In genomic region chr1:228272831-228273571, GRCh38 we compare ENCODE assay signal across 22 cellular contexts.
DNase-seq lines count a peak whose midpoint lies in the region; ATAC-seq and TF ChIP-seq lines count a peak whose summit lies in the region.
"Had no signal": no experiment of that assay in that cellular context is flagged by ENCODE, and none has a peak within 500 bp of the region (broad histone marks: within the 10 kb centered on the region; RNA-seq: fewer than 3 reads in every experiment).

No MANE protein-coding gene starts in this region.

- no peaks in the 10 kb centered on the region for H3K9me2 ChIP-seq in PC-9 (ENCODE audit: insufficient read depth)

- CTCF ChIA-PET in PC-9 (lab: Charles Lee) = no interaction called here

- ATAC-seq in stimulated activated effector memory CD8-positive, alpha-beta T cell treated with anti-CD3 and anti-CD28 coated beads, Interleukin-12 subunit alpha, Interleukin-12 subunit beta, amount 100 ng/mL, for 72 hours = no peak
- ATAC-seq in HG02642 (IDR thresholded peaks at IDR 0.05; ENCODE audit: poor library complexity, unreplicated experiment) = no peak
- ATAC-seq: HepG2 had no signal

- intact Hi-C loops in PC-9 (cut with micrococcal nuclease; ENCODE audit: unreplicated experiment) = no loop called here

- peak; percentile 53 for DNase-seq in activated effector memory CD4-positive, alpha-beta T cell treated with anti-CD3 and anti-CD28 coated beads, Interleukin-2, amount 50 U/mL, for 16 hours
- no peak for DNase-seq in activated effector memory CD4-positive, alpha-beta T cell treated with Interleukin-2 at 50 U/mL for 16 hours
- DNase-seq in ecto neural progenitor cell (ENCODE audit: low spot score) (peak; percentile 32), mesenteric fat pad (ENCODE audit: low spot score) (peak; percentile 83), PC-9 (no peak), NCI-H524 treated with DMSO at 0.1 percent for 48 hours (lab: John Stamatoyannopoulos, UW) (no peak)
- peak in 1 of 2 donors; percentile 46 for DNase-seq in stimulated activated effector memory CD8-positive, alpha-beta T cell treated with anti-CD3 and anti-CD28 coated beads, Interleukin-12 subunit alpha, Interleukin-12 subunit beta, amount 100 ng/mL, for 72 hours (ENCODE audit: low spot score in 2 of 2)
- DNase-seq: 8988T; activated CD4-positive, alpha-beta memory T cell treated with anti-CD3 and anti-CD28 coated beads, Interleukin-2, amount 10 ng/mL, durations not matched to agents 7 days and 5 days; activated T-cell treated with anti-CD3 and anti-CD28 coated beads, Interleukin-2, amount 50 U/mL, for 1 hour; brain microvascular endothelial cell; mesenchymal stem cell; NCI-H2081 treated with DMSO at 0.1 percent for 48 hours; NK-92 treated with Interleukin-12 subunit alpha and Interleukin-12 subunit beta, amount 100 ng/mL, for 24 hours; stimulated activated CD4-positive, alpha-beta T cell treated with anti-CD3 and anti-CD28 coated beads, Interleukin-4, amount 100 ng/mL, for 4 hours; WERI-Rb-1 had no signal

- H3K79me2 ChIP-seq in PC-9 (ENCODE audit: low read depth) = no peaks in the 10 kb centered on the region

- no peaks in the 10 kb centered on the region for H3K36me3 Mint-ChIP-seq in stimulated activated effector memory CD8-positive, alpha-beta T cell treated with anti-CD3 and anti-CD28 coated beads, Interleukin-12 subunit alpha, Interleukin-12 subunit beta, amount 100 ng/mL, for 72 hours

- H3K4me1 Mint-ChIP-seq in stimulated activated effector memory CD8-positive, alpha-beta T cell treated with anti-CD3 and anti-CD28 coated beads, Interleukin-12 subunit alpha, Interleukin-12 subunit beta, amount 100 ng/mL, for 72 hours = peaks cover 19% of the 10 kb centered on the region
- H3K4me1 Mint-ChIP-seq: nephron had no signal

- no peaks in the 10 kb centered on the region for H4K20me1 ChIP-seq in PC-9 (ENCODE audit: insufficient read depth)

- no peak overlapping the region for H2AFZ ChIP-seq in PC-9

- H3K4me1 ChIP-seq in PC-9 (replicated peaks; ENCODE audit: insufficient read depth) = no peaks in the 10 kb centered on the region
- H3K4me1 ChIP-seq: prostate gland had no signal

- no peaks in the 10 kb centered on the region for H3K9me3 ChIP-seq in PC-9 (ENCODE audit: insufficient read depth, low read depth)
- H3K9me3 ChIP-seq: prostate gland had no signal

- H3K36me3 ChIP-seq in PC-9 (ENCODE audit: low read depth) = no peaks in the 10 kb centered on the region
- H3K36me3 ChIP-seq: brain microvascular endothelial cell, prostate gland, WERI-Rb-1 had no signal

- no peak for TF ChIP-seq CTCF in PC-9 (conservative IDR thresholded peaks at IDR 0.05)

- H3K27me3 ChIP-seq in PC-9 (ENCODE audit: insufficient read depth, low read depth) = no peaks in the 10 kb centered on the region
- H3K27me3 ChIP-seq: brain microvascular endothelial cell had no signal

- BruUV-seq in PC-9 (replicated peaks; lab: Mats Ljungman, UMichigan) = no TSS peak

- H3K4me3 Mint-ChIP-seq in stimulated activated effector memory CD8-positive, alpha-beta T cell treated with anti-CD3 and anti-CD28 coated beads, Interleukin-12 subunit alpha, Interleukin-12 subunit beta, amount 100 ng/mL, for 72 hours = no peak overlapping the region
- H3K4me3 Mint-ChIP-seq: activated CD4-positive, alpha-beta memory T cell treated with anti-CD3 and anti-CD28 coated beads, Interleukin-2, amount 10 ng/mL, durations not matched to agents 7 days and 5 days; dendritic cell treated with granulocyte-macrophage colony-stimulating factor and Interleukin-4, amounts not matched to agents 40 ng/mL and 50 ng/mL, for 4 days had no signal

- no peaks in the 10 kb centered on the region for H3K9me3 Mint-ChIP-seq in stimulated activated effector memory CD8-positive, alpha-beta T cell treated with anti-CD3 and anti-CD28 coated beads, Interleukin-12 subunit alpha, Interleukin-12 subunit beta, amount 100 ng/mL, for 72 hours
- H3K9me3 Mint-ChIP-seq: activated CD4-positive, alpha-beta memory T cell treated with anti-CD3 and anti-CD28 coated beads, Interleukin-2, amount 10 ng/mL, durations not matched to agents 7 days and 5 days; dendritic cell treated with granulocyte-macrophage colony-stimulating factor and Interleukin-4, amounts not matched to agents 40 ng/mL and 50 ng/mL, for 4 days; nephron had no signal

- H3F3A ChIP-seq in PC-9 (ENCODE audit: insufficient read depth, low read depth) = no peaks in the 10 kb centered on the region; the same call in 1 of the 2 replicates

- peak overlapping the region; percentile 32 for H3K27ac Mint-ChIP-seq in stimulated activated effector memory CD8-positive, alpha-beta T cell treated with anti-CD3 and anti-CD28 coated beads, Interleukin-12 subunit alpha, Interleukin-12 subunit beta, amount 100 ng/mL, for 72 hours
- H3K27ac Mint-ChIP-seq: activated CD4-positive, alpha-beta memory T cell treated with anti-CD3 and anti-CD28 coated beads, Interleukin-2, amount 10 ng/mL, durations not matched to agents 7 days and 5 days; dendritic cell treated with granulocyte-macrophage colony-stimulating factor and Interleukin-4, amounts not matched to agents 40 ng/mL and 50 ng/mL, for 4 days; nephron had no signal

- H3K27ac ChIP-seq in PC-9 = no peak overlapping the region
- H3K27ac ChIP-seq: brain microvascular endothelial cell, prostate gland, SK-N-MC, WERI-Rb-1 had no signal

- POLR2A ChIA-PET in PC-9 (lab: Charles Lee; ENCODE audit: unreplicated experiment) = no interaction called here

- H3K4me3 ChIP-seq in PC-9 = no peak overlapping the region
- H3K4me3 ChIP-seq: prostate gland, SK-N-MC had no signal

- no peak overlapping the region for H3K4me2 ChIP-seq in PC-9

Comparison
In these comparisons a context has a peak if more than half of its experiments do, and no peak if none do; other contexts are left out.
1. DNase-seq: peak in activated effector memory CD4-positive, alpha-beta T cell treated with anti-CD3 and anti-CD28 coated beads, Interleukin-2, amount 50 U/mL, for 16 hours (single experiment), ecto neural progenitor cell (single experiment) and mesenteric fat pad (single experiment); none in activated effector memory CD4-positive, alpha-beta T cell treated with Interleukin-2 at 50 U/mL for 16 hours (single experiment), PC-9 (0 of 2) and NCI-H524 treated with DMSO at 0.1 percent for 48 hours (single experiment).